ENCODE assay signal across 27 cellular contexts in the genomic region with DNA sequence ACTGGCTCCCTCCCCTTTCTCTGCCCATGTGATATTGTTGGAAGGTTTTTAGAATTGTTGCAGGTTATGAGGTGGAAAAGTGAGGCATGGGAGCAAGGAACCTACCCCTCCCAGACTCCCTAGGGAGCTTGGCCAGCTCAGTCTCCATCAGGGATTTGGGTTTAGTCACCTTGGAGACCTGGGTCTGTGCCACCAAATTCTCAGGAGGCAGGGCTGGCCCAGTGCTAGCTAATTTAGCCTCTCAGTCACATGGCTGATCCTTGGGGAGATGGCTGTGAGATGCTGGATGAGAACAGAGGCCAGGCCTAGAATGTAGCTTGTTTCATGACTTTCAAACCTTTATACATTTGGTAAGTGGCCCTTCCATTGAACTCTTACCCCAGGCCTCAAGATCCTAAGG.
DNase-seq lines count a peak whose midpoint lies in the region; ATAC-seq and TF ChIP-seq lines count a peak whose summit lies in the region.
"Had no signal": no experiment of that assay in that cellular context is flagged by ENCODE, and none has a peak within 500 bp of the region (broad histone marks: within the 10 kb centered on the region; RNA-seq: fewer than 3 reads in every experiment).

No MANE protein-coding gene starts in this region.

- no peak for ATAC-seq in esophagus mucosa
- ATAC-seq: body of pancreas; lower lobe of right lung; stimulated activated naive CD8-positive, alpha-beta T cell treated with anti-CD3 and anti-CD28 coated beads, Interleukin-15, Interleukin-2, amounts not matched to agents 100 U/mL and 50 U/mL, for 24 hours had no signal

- peak overlapping the region; percentile 33 to 72 for H3K27ac ChIP-seq in coronary artery
- H3K27ac ChIP-seq: body of pancreas, lower lobe of right lung, neural progenitor cell, PC-9, sigmoid colon, transverse colon had no signal

- TF ChIP-seq CTCF in coronary artery (IDR thresholded peaks at IDR 0.05), result no peak

- DNase-seq in GM04503 (ENCODE audit: low read depth) (peak; percentile 48), M059J (ENCODE audit: low read depth) (peak; percentile 44), coronary artery (ENCODE audit: low spot score) (peak; percentile 81), stromal cell of bone marrow (ENCODE audit: low read depth) (peak; percentile 36), NCI-H774 (lab: John Stamatoyannopoulos, UW) (no peak), AML-193 (lab: John Stamatoyannopoulos, UW) (no peak)
- DNase-seq: activated CD4-positive, alpha-beta T cell treated with anti-CD3 and anti-CD28 coated beads, Interleukin-2, amount 50 U/mL, for 48 hours; activated CD8-positive, alpha-beta memory T cell treated with anti-CD3 and anti-CD28 coated beads, Interleukin-2, amount 50 U/mL, for 4 hours; activated naive CD8-positive, alpha-beta T cell treated with anti-CD3 and anti-CD28 coated beads for 36 hours; body of pancreas; CD8-positive, alpha-beta memory T cell; effector memory CD4-positive, alpha-beta T cell; GF-D8; islet precursor cell; lower lobe of right lung; NCI-H1092; NCI-H2081; NK-92 treated with Interleukin-12 subunit alpha and Interleukin-12 subunit beta, amount 100 ng/mL, for 24 hours; PC-9; posterior cingulate gyrus; Right ventricle myocardium superior; sigmoid colon; stimulated activated CD4-positive, alpha-beta T cell treated with anti-CD3 and anti-CD28 coated beads, Interleukin-15, amount 100 ng/mL, for 24 hours; stimulated activated naive CD8-positive, alpha-beta T cell treated with anti-CD3 and anti-CD28 coated beads, Interleukin-15, Interleukin-2, amounts not matched to agents 100 U/mL and 50 U/mL, for 24 hours; transverse colon had no signal

- H3K4me3 ChIP-seq in coronary artery, result no peak overlapping the region
- H3K4me3 ChIP-seq: body of pancreas, lower lobe of right lung, neural progenitor cell, PC-9, sigmoid colon, transverse colon had no signal

Comparison
In these comparisons a context has a peak if more than half of its experiments do, and no peak if none do; other contexts are left out.
1. DNase-seq: peak in GM04503 (single experiment), M059J (single experiment), coronary artery (single experiment) and stromal cell of bone marrow (single experiment); none in NCI-H774 (single experiment) and AML-193 (0 of 2).